Comparison of ENCODE assay signal across 29 cellular contexts in the genomic region with DNA sequence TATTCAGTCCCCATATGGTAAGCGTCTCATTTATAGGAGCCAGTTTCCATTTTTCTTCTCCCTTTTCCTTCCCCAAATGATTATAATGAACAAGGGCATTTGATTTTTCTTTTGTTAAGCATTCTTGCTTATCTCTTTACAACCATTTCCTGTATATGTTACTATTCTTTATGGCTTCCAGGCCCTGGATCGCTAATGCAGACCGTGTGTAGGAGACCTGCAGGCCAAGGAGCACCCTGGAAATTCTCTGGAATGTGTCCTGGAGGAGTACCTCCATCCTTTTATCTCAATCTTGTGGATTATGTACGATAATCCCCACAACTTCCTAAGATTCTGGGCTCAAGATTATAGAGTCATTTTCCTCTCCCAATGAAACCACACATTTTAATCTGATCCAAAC.
"Had no signal": no experiment of that assay in that cellular context is flagged by ENCODE, and none has a peak within 500 bp of the region (broad histone marks: within the 10 kb centered on the region; RNA-seq: fewer than 3 reads in every experiment).

No MANE protein-coding gene starts in this region.

- H3K9me3 Mint-ChIP-seq: activated CD4-positive, alpha-beta memory T cell treated with anti-CD3 and anti-CD28 coated beads, Interleukin-2, amount 10 ng/mL, durations not matched to agents 7 days and 5 days; activated naive CD8-positive, alpha-beta T cell treated with anti-CD3 and anti-CD28 coated beads, Interleukin-2, amount 50 U/mL, for 24 hours; activated T-cell treated with anti-CD3 and anti-CD28 coated beads, Interleukin-2, amount 50 U/mL, for 4 hours; activated T-helper 17 cell treated with anti-CD3 and anti-CD28 coated beads, Interleukin-2, amount 50 U/mL, for 72 hours; nephron progenitor cell had no signal

- H3K4me3 Mint-ChIP-seq: activated CD4-positive, alpha-beta memory T cell treated with anti-CD3 and anti-CD28 coated beads, Interleukin-2, amount 10 ng/mL, durations not matched to agents 7 days and 5 days; activated CD4-positive, alpha-beta T cell treated with anti-CD3 and anti-CD28 coated beads, Interleukin-2, amount 10 ng/mL, durations not matched to agents 7 days and 5 days; activated naive CD4-positive, alpha-beta T cell treated with anti-CD3 and anti-CD28 coated beads, Interleukin-2, amount 50 U/mL, for 24 hours; activated naive CD8-positive, alpha-beta T cell treated with anti-CD3 and anti-CD28 coated beads, Interleukin-2, amount 50 U/mL, for 24 hours; activated T-cell treated with anti-CD3 and anti-CD28 coated beads, Interleukin-2, amount 50 U/mL, for 4 hours; activated T-helper 17 cell treated with anti-CD3 and anti-CD28 coated beads, Interleukin-2, amount 50 U/mL, for 72 hours; nephron progenitor cell; stimulated activated naive B cell treated with anti-CD40 and anti-IgM and Interleukin-4, amounts not matched to agents 10 μg/mL and 1 μg/mL and 100 μg/mL, for 72 hours had no signal

- H3K27ac Mint-ChIP-seq: activated CD4-positive, alpha-beta memory T cell treated with anti-CD3 and anti-CD28 coated beads, Interleukin-2, amount 10 ng/mL, durations not matched to agents 7 days and 5 days; activated CD4-positive, alpha-beta T cell treated with anti-CD3 and anti-CD28 coated beads, Interleukin-2, amount 10 ng/mL, durations not matched to agents 7 days and 5 days; activated naive CD4-positive, alpha-beta T cell treated with anti-CD3 and anti-CD28 coated beads, Interleukin-2, amount 50 U/mL, for 24 hours; activated naive CD8-positive, alpha-beta T cell treated with anti-CD3 and anti-CD28 coated beads, Interleukin-2, amount 50 U/mL, for 24 hours; activated T-helper 17 cell treated with anti-CD3 and anti-CD28 coated beads, Interleukin-2, amount 50 U/mL, for 72 hours; nephron progenitor cell; stimulated activated naive B cell treated with anti-CD40 and anti-IgM and Interleukin-4, amounts not matched to agents 10 μg/mL and 1 μg/mL and 100 μg/mL, for 72 hours had no signal

- DNase-seq: activated CD4-positive, alpha-beta memory T cell treated with anti-CD3 and anti-CD28 coated beads, Interleukin-2, amount 10 ng/mL, durations not matched to agents 7 days and 5 days; activated CD4-positive, alpha-beta T cell treated with anti-CD3 and anti-CD28 coated beads, Interleukin-2, amount 10 ng/mL, durations not matched to agents 7 days and 5 days; activated CD4-positive, CD25-positive, alpha-beta regulatory T cell treated with anti-CD3 and anti-CD28 coated beads, Interleukin-2, amount 50 U/mL, for 72 hours; activated gamma-delta T cell treated with Interleukin-2 at 50 U/mL for 16 hours; activated naive CD8-positive, alpha-beta T cell treated with anti-CD3 and anti-CD28 coated beads, Interleukin-2, amount 50 U/mL, for 24 hours; activated T-cell treated with anti-CD3 and anti-CD28 coated beads, Interleukin-2, amount 50 U/mL, for 4 hours; central memory CD4-positive, alpha-beta T cell; esophagus squamous epithelium; gastrocnemius medialis; islet precursor cell; left ventricle myocardium inferior; mesendoderm; nephron progenitor cell; psoas muscle; sigmoid colon; small intestine; stimulated activated CD4-positive, alpha-beta T cell treated with anti-CD3 and anti-CD28 coated beads, Interleukin-1b, Interleukin-23, amount 100 ng/mL, for 48 hours; stimulated activated naive B cell treated with anti-CD40 and anti-IgM and Interleukin-4, amounts not matched to agents 10 μg/mL and 1 μg/mL and 100 μg/mL, for 72 hours; stomach; thyroid gland; upper lobe of left lung had no signal

- H3K9me3 ChIP-seq: breast epithelium, esophagus squamous epithelium, gastrocnemius medialis, left ventricle myocardium inferior, psoas muscle, sigmoid colon, stomach, thyroid gland, upper lobe of left lung, vagina had no signal

- ATAC-seq: activated naive CD8-positive, alpha-beta T cell treated with anti-CD3 and anti-CD28 coated beads, Interleukin-2, amount 50 U/mL, for 24 hours; activated T-cell treated with anti-CD3 and anti-CD28 coated beads, Interleukin-2, amount 50 U/mL, for 4 hours; activated T-helper 17 cell treated with anti-CD3 and anti-CD28 coated beads, Interleukin-2, amount 50 U/mL, for 72 hours; gastrocnemius medialis; psoas muscle; stimulated activated naive B cell treated with anti-CD40 and anti-IgM and Interleukin-4, amounts not matched to agents 10 μg/mL and 1 μg/mL and 100 μg/mL, for 72 hours had no signal

- H3K27me3 Mint-ChIP-seq: activated CD4-positive, alpha-beta memory T cell treated with anti-CD3 and anti-CD28 coated beads, Interleukin-2, amount 10 ng/mL, durations not matched to agents 7 days and 5 days; activated CD4-positive, alpha-beta T cell treated with anti-CD3 and anti-CD28 coated beads, Interleukin-2, amount 10 ng/mL, durations not matched to agents 7 days and 5 days; activated naive CD8-positive, alpha-beta T cell treated with anti-CD3 and anti-CD28 coated beads, Interleukin-2, amount 50 U/mL, for 24 hours; stimulated activated naive B cell treated with anti-CD40 and anti-IgM and Interleukin-4, amounts not matched to agents 10 μg/mL and 1 μg/mL and 100 μg/mL, for 72 hours had no signal

- H3K36me3 ChIP-seq: breast epithelium, esophagus squamous epithelium, gastrocnemius medialis, left ventricle myocardium inferior, sigmoid colon, stomach, thyroid gland, upper lobe of left lung, vagina had no signal

- H3K27ac ChIP-seq: breast epithelium, epithelial cell of prostate, esophagus squamous epithelium, gastrocnemius medialis, hepatocyte, left ventricle myocardium inferior, parathyroid adenoma, psoas muscle, sigmoid colon, stomach, thyroid gland, upper lobe of left lung, vagina had no signal

- H3K4me3 ChIP-seq: breast epithelium, esophagus squamous epithelium, gastrocnemius medialis, hepatocyte, left ventricle myocardium inferior, lung, psoas muscle, sigmoid colon, stomach, thyroid gland, upper lobe of left lung, vagina had no signal

- H3K4me1 Mint-ChIP-seq: activated CD4-positive, alpha-beta memory T cell treated with anti-CD3 and anti-CD28 coated beads, Interleukin-2, amount 10 ng/mL, durations not matched to agents 7 days and 5 days; activated CD4-positive, alpha-beta T cell treated with anti-CD3 and anti-CD28 coated beads, Interleukin-2, amount 10 ng/mL, durations not matched to agents 7 days and 5 days; activated naive CD4-positive, alpha-beta T cell treated with anti-CD3 and anti-CD28 coated beads, Interleukin-2, amount 50 U/mL, for 24 hours; activated naive CD8-positive, alpha-beta T cell treated with anti-CD3 and anti-CD28 coated beads, Interleukin-2, amount 50 U/mL, for 24 hours; activated T-helper 17 cell treated with anti-CD3 and anti-CD28 coated beads, Interleukin-2, amount 50 U/mL, for 72 hours; nephron progenitor cell; stimulated activated naive B cell treated with anti-CD40 and anti-IgM and Interleukin-4, amounts not matched to agents 10 μg/mL and 1 μg/mL and 100 μg/mL, for 72 hours had no signal

- H3K27me3 ChIP-seq: breast epithelium, esophagus squamous epithelium, gastrocnemius medialis, hepatocyte, sigmoid colon, stomach, thyroid gland, upper lobe of left lung, vagina had no signal

- H3K4me1 ChIP-seq: gastrocnemius medialis, left ventricle myocardium inferior, parathyroid adenoma, psoas muscle, thyroid gland had no signal

- H3K36me3 Mint-ChIP-seq: activated naive CD4-positive, alpha-beta T cell treated with anti-CD3 and anti-CD28 coated beads, Interleukin-2, amount 50 U/mL, for 24 hours; stimulated activated naive B cell treated with anti-CD40 and anti-IgM and Interleukin-4, amounts not matched to agents 10 μg/mL and 1 μg/mL and 100 μg/mL, for 72 hours had no signal
